In the genomic region with DNA sequence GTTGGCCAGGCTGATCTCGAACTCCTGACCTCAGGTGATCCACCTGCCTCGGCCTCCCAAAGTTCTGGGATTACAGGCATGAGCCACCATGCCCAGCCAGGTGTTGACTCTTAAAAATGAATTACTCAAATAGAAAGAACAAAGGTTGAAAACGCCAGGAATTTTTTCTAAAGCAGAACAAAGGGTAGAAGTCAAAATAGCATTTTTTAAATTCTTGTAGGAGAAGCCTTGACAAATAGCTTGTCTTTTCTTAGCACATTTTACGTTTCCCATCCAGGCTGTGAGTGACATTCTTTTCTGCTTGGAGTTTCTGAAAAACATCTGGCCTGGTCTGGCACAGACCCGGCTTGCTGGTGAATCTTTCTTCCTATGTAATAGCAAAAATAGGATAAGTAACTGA, we compare ENCODE assay signal across 24 cellular contexts.
"Had no signal": no experiment of that assay in that cellular context is flagged by ENCODE, and none has a peak within 500 bp of the region (broad histone marks: within the 10 kb centered on the region; RNA-seq: fewer than 3 reads in every experiment).

No MANE protein-coding gene starts in this region.

- H3K4me3 Mint-ChIP-seq: activated T-cell treated with anti-CD3 and anti-CD28 coated beads, Interleukin-2, amount 50 U/mL, for 72 hours; central memory CD8-positive, alpha-beta T cell; effector memory CD8-positive, alpha-beta T cell; immature natural killer cell; naive thymus-derived CD8-positive, alpha-beta T cell; neural crest cell had no signal

- H3K36me3 ChIP-seq: colonic mucosa, gastroesophageal sphincter, spleen, suprapubic skin, tibial artery had no signal

- H3K27me3 ChIP-seq: colonic mucosa, gastroesophageal sphincter, spleen, tibial artery had no signal

- H3K4me3 ChIP-seq: colonic mucosa, dorsolateral prefrontal cortex, gastroesophageal sphincter, spleen, suprapubic skin, tibial artery had no signal

- H3K27me3 Mint-ChIP-seq: central memory CD8-positive, alpha-beta T cell; effector memory CD8-positive, alpha-beta T cell had no signal

- DNase-seq: activated CD4-positive, alpha-beta T cell treated with anti-CD3 and anti-CD28 coated beads for 4 hours; activated CD4-positive, alpha-beta T cell treated with anti-CD3 and anti-CD28 coated beads, Interleukin-2, amount 50 U/mL, for 4 hours; activated naive CD4-positive, alpha-beta T cell; activated T-cell treated with anti-CD3 and anti-CD28 coated beads for 4 hours; activated T-cell treated with anti-CD3 and anti-CD28 coated beads, Interleukin-2, amount 50 U/mL, for 72 hours; colonic mucosa; dorsolateral prefrontal cortex; effector memory CD8-positive, alpha-beta T cell; erythroblast; head of caudate nucleus; hippocampal formation; immature natural killer cell; midbrain; naive thymus-derived CD8-positive, alpha-beta T cell; right cardiac atrium; spleen; stimulated activated naive CD4-positive, alpha-beta T cell; T-helper 2 cell; tibial artery had no signal

- ATAC-seq: activated naive CD4-positive, alpha-beta T cell treated with anti-CD3 and anti-CD28 coated beads, Interleukin-2, amount 50 U/mL, for 72 hours; activated T-cell treated with anti-CD3 and anti-CD28 coated beads, Interleukin-2, amount 50 U/mL, for 72 hours; effector memory CD8-positive, alpha-beta T cell; gastroesophageal sphincter; naive thymus-derived CD8-positive, alpha-beta T cell; right cardiac atrium had no signal

- H3K4me1 Mint-ChIP-seq: central memory CD8-positive, alpha-beta T cell; immature natural killer cell; naive thymus-derived CD8-positive, alpha-beta T cell had no signal

- H3K4me1 ChIP-seq: colonic mucosa had no signal

- H3K27ac ChIP-seq: colonic mucosa, dorsolateral prefrontal cortex, gastroesophageal sphincter, spleen, suprapubic skin, tibial artery had no signal

- H3K36me3 Mint-ChIP-seq: activated naive CD4-positive, alpha-beta T cell treated with anti-CD3 and anti-CD28 coated beads, Interleukin-2, amount 50 U/mL, for 72 hours; immature natural killer cell; naive thymus-derived CD8-positive, alpha-beta T cell had no signal

- H3K27ac Mint-ChIP-seq: activated naive CD4-positive, alpha-beta T cell treated with anti-CD3 and anti-CD28 coated beads, Interleukin-2, amount 50 U/mL, for 72 hours; activated T-cell treated with anti-CD3 and anti-CD28 coated beads, Interleukin-2, amount 50 U/mL, for 72 hours; effector memory CD8-positive, alpha-beta T cell; immature natural killer cell; naive thymus-derived CD8-positive, alpha-beta T cell had no signal
